ENCODE assay signal across 8 cellular contexts in the genomic region with DNA sequence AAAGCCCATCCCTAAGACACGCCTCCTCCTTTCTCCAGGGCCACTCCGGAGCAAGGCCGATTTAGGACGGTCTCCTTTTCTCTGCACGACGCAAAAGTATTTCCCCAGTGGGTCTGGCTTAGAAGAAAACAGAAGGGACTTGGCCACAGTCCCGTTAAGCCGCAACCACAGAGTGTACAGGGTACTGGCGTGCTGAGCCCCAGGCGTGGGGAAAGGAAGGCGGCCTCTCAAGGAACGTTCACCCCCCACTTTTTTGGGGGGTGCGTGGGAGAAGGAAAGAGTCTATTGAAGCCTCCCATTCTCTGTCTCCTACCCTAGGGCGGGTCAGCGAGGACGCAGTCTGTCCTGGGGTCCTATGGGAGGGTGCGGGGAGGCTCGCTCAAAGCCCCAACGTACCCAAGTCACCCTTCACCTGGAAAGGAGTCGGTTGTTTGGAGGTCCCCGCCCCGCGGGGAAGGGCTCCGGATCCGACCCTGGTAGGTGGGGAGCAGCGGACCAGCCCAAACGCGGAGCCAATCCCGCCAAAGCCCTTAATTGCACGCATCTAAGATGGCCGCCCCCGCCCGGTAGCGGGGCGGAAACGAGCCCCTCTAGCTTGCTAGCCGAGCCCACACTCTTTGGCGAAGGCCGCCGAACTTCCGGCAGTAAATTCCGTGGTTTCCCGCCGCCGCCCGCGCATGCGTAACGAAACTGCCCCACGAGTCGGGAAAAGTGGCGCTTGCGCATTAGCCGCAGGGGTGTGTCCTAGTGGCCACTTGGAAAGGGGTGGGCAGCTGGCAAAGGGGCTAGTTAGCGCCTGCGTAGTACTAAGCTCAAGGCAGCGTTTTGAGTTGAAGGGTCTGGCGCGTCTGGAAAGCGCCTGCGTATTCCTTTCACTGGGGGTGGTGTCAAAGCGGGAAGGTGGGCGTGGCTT. TPM values are rescaled to one million over a fixed set of nuclear protein-coding genes. Genes with fewer than 3 reads are reported as not detected.
DNase-seq lines count a peak whose midpoint lies in the region; ATAC-seq and TF ChIP-seq lines count a peak whose summit lies in the region.

A gene with protein sequence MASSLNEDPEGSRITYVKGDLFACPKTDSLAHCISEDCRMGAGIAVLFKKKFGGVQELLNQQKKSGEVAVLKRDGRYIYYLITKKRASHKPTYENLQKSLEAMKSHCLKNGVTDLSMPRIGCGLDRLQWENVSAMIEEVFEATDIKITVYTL (minus strand): TSS at position 434 of the 913 bp plus-strand sequence. CDS start 722 bp downstream, outside the sequence.

- CTCF ChIA-PET in activated CD4-positive, alpha-beta T cell treated with anti-CD3 and anti-CD28 coated beads for 36 hours (lab: Charles Lee): interaction anchor here (0.5 to 0.9 kb wide), 2 partner anchors 8 to 291 kb away, joined by 3 read pairs; no protein-coding TSS in a partner anchor

- H3K36me3 Mint-ChIP-seq in activated CD4-positive, alpha-beta T cell treated with anti-CD3 and anti-CD28 coated beads for 36 hours (ENCODE audit: low read depth): peaks cover 46% of the 10 kb centered on the region

- H3K27ac Mint-ChIP-seq in activated CD4-positive, alpha-beta T cell treated with anti-CD3 and anti-CD28 coated beads for 36 hours: peak within 1 kb of the TSS; percentile 98

- intact Hi-C loops in activated CD4-positive, alpha-beta T cell treated with anti-CD3 and anti-CD28 coated beads for 36 hours (cut with DNase I, micrococcal nuclease): loop anchor here (1.0 to 10.0 kb wide), 16 partner anchors 110 to 1958 kb away; a partner anchor contains a TSS

- H3K4me3 Mint-ChIP-seq in activated CD4-positive, alpha-beta T cell treated with anti-CD3 and anti-CD28 coated beads for 36 hours: peak within 1 kb of the TSS; percentile 94

- H3K9me3 Mint-ChIP-seq in activated CD4-positive, alpha-beta T cell treated with anti-CD3 and anti-CD28 coated beads for 36 hours (ENCODE audit: low read depth): no peaks in the 10 kb centered on the region

- DNase-seq in Ammon's horn (ENCODE audit: low spot score) (peak; percentile 99), GM19238 (ENCODE audit: insufficient read length, low spot score) (peak; percentile 79), NCI-H524 (lab: John Stamatoyannopoulos, UW) (peak; percentile 99 to 100), choroid plexus epithelial cell (ENCODE audit: low read depth) (peak; percentile 100), kidney glomerular epithelial cell (lab: John Stamatoyannopoulos, UW) (peak; percentile 100)
- DNase-seq in activated CD4-positive, alpha-beta T cell treated with anti-CD3 and anti-CD28 coated beads for 36 hours: peak; percentile 99
- DNase-seq in stimulated activated CD4-positive, alpha-beta T cell treated with anti-CD3 and anti-CD28 coated beads, Interleukin-1b, Interleukin-23, amount 100 ng/mL, for 24 hours (ENCODE audit: low read depth in 4 of 4, low spot score in 1 of 4): peak; percentile 99 to 100 (median 99)

- TF ChIP-seq CTCF in choroid plexus epithelial cell (conservative IDR thresholded peaks at IDR 0.05; ENCODE audit: low read depth, low read length): no peak

- H3K4me3 ChIP-seq in choroid plexus epithelial cell (ENCODE audit: low read depth, low read length): peak within 1 kb of the TSS; percentile 84

- POLR2A ChIA-PET in activated CD4-positive, alpha-beta T cell treated with anti-CD3 and anti-CD28 coated beads for 36 hours (lab: Charles Lee): interaction anchor here (0.6 to 1.1 kb wide), 2 partner anchors 44 to 321 kb away, joined by 4 to 5 read pairs; no protein-coding TSS in a partner anchor

- no peaks in the 10 kb centered on the region for H3K27me3 Mint-ChIP-seq in activated CD4-positive, alpha-beta T cell treated with anti-CD3 and anti-CD28 coated beads for 36 hours

- H3K4me1 Mint-ChIP-seq in activated CD4-positive, alpha-beta T cell treated with anti-CD3 and anti-CD28 coated beads for 36 hours: peaks cover 52% of the 10 kb centered on the region

- peak; percentile 65 for ATAC-seq in HG03442 (IDR thresholded peaks at IDR 0.05; ENCODE audit: unreplicated experiment)
- peak; percentile 78 for ATAC-seq in activated CD4-positive, alpha-beta T cell treated with anti-CD3 and anti-CD28 coated beads for 36 hours

RNA-seq across cellular contexts. Expression of the gene that starts here (rescaled TPM):
- 10 to 100 TPM; 35.3 to 45.1 TPM for total RNA-seq in activated CD4-positive, alpha-beta T cell treated with anti-CD3 and anti-CD28 coated beads for 36 hours

Comparison
In these comparisons a context has a peak if more than half of its experiments do, and no peak if none do; other contexts are left out.
1. Peak in every context shown above with its lines: DNase-seq, ATAC-seq and H3K4me3 ChIP-seq.